Comparison of ENCODE assay signal across 23 cellular contexts in genomic region chr12:22900401-22900800, GRCh38.
"Had no signal": no experiment of that assay in that cellular context is flagged by ENCODE, and none has a peak within 500 bp of the region (broad histone marks: within the 10 kb centered on the region; RNA-seq: fewer than 3 reads in every experiment).

No MANE protein-coding gene starts in this region.

- H3K27ac Mint-ChIP-seq: activated CD4-positive, alpha-beta memory T cell treated with anti-CD3 and anti-CD28 coated beads for 36 hours; activated CD4-positive, alpha-beta T cell treated with anti-CD3 and anti-CD28 coated beads, Interleukin-2, amount 10 ng/mL, durations not matched to agents 7 days and 5 days; activated naive CD4-positive, alpha-beta T cell treated with anti-CD3 and anti-CD28 coated beads for 36 hours; activated naive CD8-positive, alpha-beta T cell; activated T-helper 17 cell treated with anti-CD3 and anti-CD28 coated beads, Interleukin-2, amount 50 U/mL, for 72 hours; brain; T-helper 17 cell had no signal

- H3K36me3 Mint-ChIP-seq: activated CD4-positive, alpha-beta memory T cell treated with anti-CD3 and anti-CD28 coated beads for 36 hours; brain had no signal

- H3K4me3 ChIP-seq: cardiac muscle cell had no signal

- H3K27me3 Mint-ChIP-seq: activated CD4-positive, alpha-beta T cell treated with anti-CD3 and anti-CD28 coated beads, Interleukin-2, amount 10 ng/mL, durations not matched to agents 7 days and 5 days; brain had no signal

- ATAC-seq: activated T-helper 17 cell treated with anti-CD3 and anti-CD28 coated beads, Interleukin-2, amount 50 U/mL, for 72 hours; PC-3; T-helper 17 cell had no signal

- DNase-seq: activated CD4-positive, alpha-beta memory T cell treated with anti-CD3 and anti-CD28 coated beads for 36 hours; activated CD4-positive, alpha-beta T cell treated with anti-CD3 and anti-CD28 coated beads, Interleukin-2, amount 10 ng/mL, durations not matched to agents 7 days and 5 days; activated CD4-positive, CD25-positive, alpha-beta regulatory T cell; activated CD8-positive, alpha-beta memory T cell treated with anti-CD3 and anti-CD28 coated beads for 24 hours; activated gamma-delta T cell; activated naive CD4-positive, alpha-beta T cell treated with anti-CD3 and anti-CD28 coated beads for 36 hours; activated T-cell treated with anti-CD3 and anti-CD28 coated beads for 4 hours; activated T-cell treated with anti-CD3 and anti-CD28 coated beads, Interleukin-2, amount 50 U/mL, for 48 hours; amygdala; KG1; NCI-H1092; NCI-H1417; NCI-H1930; NCI-H345; NCI-H510A; PC-3; SIG-M5; T-helper 17 cell; T1000 had no signal

- H3K27me3 ChIP-seq: cardiac muscle cell had no signal

- H3K4me1 Mint-ChIP-seq: activated CD4-positive, alpha-beta T cell treated with anti-CD3 and anti-CD28 coated beads, Interleukin-2, amount 10 ng/mL, durations not matched to agents 7 days and 5 days; activated T-helper 17 cell treated with anti-CD3 and anti-CD28 coated beads, Interleukin-2, amount 50 U/mL, for 72 hours; brain; T-helper 17 cell had no signal

- H3K27ac ChIP-seq: cardiac muscle cell had no signal

- H3K9me3 Mint-ChIP-seq: activated CD4-positive, alpha-beta T cell treated with anti-CD3 and anti-CD28 coated beads, Interleukin-2, amount 10 ng/mL, durations not matched to agents 7 days and 5 days; activated T-helper 17 cell treated with anti-CD3 and anti-CD28 coated beads, Interleukin-2, amount 50 U/mL, for 72 hours had no signal

- H3K4me3 Mint-ChIP-seq: activated CD4-positive, alpha-beta memory T cell treated with anti-CD3 and anti-CD28 coated beads for 36 hours; activated CD4-positive, alpha-beta T cell treated with anti-CD3 and anti-CD28 coated beads, Interleukin-2, amount 10 ng/mL, durations not matched to agents 7 days and 5 days; activated naive CD4-positive, alpha-beta T cell treated with anti-CD3 and anti-CD28 coated beads for 36 hours; activated naive CD8-positive, alpha-beta T cell; activated T-helper 17 cell treated with anti-CD3 and anti-CD28 coated beads, Interleukin-2, amount 50 U/mL, for 72 hours; brain; T-helper 17 cell had no signal

- H3K36me3 ChIP-seq: cardiac muscle cell had no signal
